14 cellular contexts compared by ENCODE assay signal in the genomic region with DNA sequence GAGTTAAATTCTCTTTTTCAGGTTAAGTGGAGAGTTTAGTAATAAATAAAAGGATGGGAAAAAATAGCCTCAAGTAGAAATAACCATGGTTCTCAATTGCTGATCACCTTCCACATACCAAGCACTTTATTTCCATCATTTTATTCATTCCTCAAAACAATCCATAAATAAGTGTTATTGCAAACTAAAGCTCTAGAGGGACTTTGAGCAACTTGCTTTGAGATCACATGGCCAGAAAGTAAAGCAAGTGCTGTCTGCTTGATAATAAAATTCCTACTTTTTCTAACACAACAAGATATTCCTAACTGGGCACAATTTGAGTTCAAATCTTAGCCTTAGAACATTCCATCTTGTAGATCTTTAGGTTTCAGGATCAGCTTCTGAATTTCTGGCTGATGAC.
A peak's percentile ranks its signal among the peaks of the same experiment; 100 is the strongest.
DNase-seq lines count a peak whose midpoint lies in the region; ATAC-seq and TF ChIP-seq lines count a peak whose summit lies in the region.
"Had no signal": no experiment of that assay in that cellular context is flagged by ENCODE, and none has a peak within 500 bp of the region (broad histone marks: within the 10 kb centered on the region; RNA-seq: fewer than 3 reads in every experiment).

No MANE protein-coding gene starts in this region.

- H3K9ac ChIP-seq in SK-N-SH (no peak overlapping the region), neural progenitor cell (no peak overlapping the region)

- H2AFZ ChIP-seq in SK-N-SH (ENCODE audit: low read depth): no peak overlapping the region
- H2AFZ ChIP-seq in neural progenitor cell (replicated peaks): no peak overlapping the region

- H3K27me3 ChIP-seq in SK-N-SH (ENCODE audit: insufficient read depth) (no peaks in the 10 kb centered on the region), neural progenitor cell (no peaks in the 10 kb centered on the region)

- TF ChIP-seq CTCF in SK-N-SH (IDR thresholded peaks at IDR 0.05) (no peak), choroid plexus epithelial cell (conservative IDR thresholded peaks at IDR 0.05; ENCODE audit: low read depth, low read length) (peak; percentile 36), fibroblast of villous mesenchyme (IDR thresholded peaks at IDR 0.05; ENCODE audit: insufficient read depth, low read depth, low read length) (peak; percentile 5), neural progenitor cell (IDR thresholded peaks at IDR 0.05) (no peak)

- H3K4me1 ChIP-seq in SK-N-SH (ENCODE audit: control insufficient read depth in 1 of 2, insufficient read depth in 2 of 2, low read depth in 1 of 2, low read length in 1 of 2) (no peaks in the 10 kb centered on the region; a peak in 1 of 4 replicates), neural progenitor cell (no peaks in the 10 kb centered on the region)
- H3K4me1 ChIP-seq: HAP-1 had no signal

- TF ChIP-seq RAD21 in SK-N-SH (IDR thresholded peaks at IDR 0.05; ENCODE audit: low read length): no peak

- DNase-seq in SK-N-SH: no peak
- peak; percentile 45 for DNase-seq in choroid plexus epithelial cell (ENCODE audit: low read depth)
- no peak for DNase-seq in fibroblast of villous mesenchyme (ENCODE audit: low read depth)
- DNase-seq in neural progenitor cell (ENCODE audit: low spot score): no peak
- DNase-seq in NCI-H1092 treated with DMSO at 0.1 percent for 48 hours (lab: John Stamatoyannopoulos, UW): no peak
- DNase-seq: COR-L47, NCI-H1436, NCI-H2081, NCI-H510A treated with DMSO at 0.1 percent for 48 hours, NCI-H82 had no signal

- H3K4me3 Mint-ChIP-seq in neural progenitor cell: no peak overlapping the region

- peaks cover 7% of the 10 kb centered on the region for H3F3A ChIP-seq in SK-N-SH (replicated peaks; ENCODE audit: insufficient read depth)
- no peaks in the 10 kb centered on the region for H3F3A ChIP-seq in neural progenitor cell (ENCODE audit: low read depth)

- H3K36me3 ChIP-seq in SK-N-SH (replicated peaks in 1 of 2; ENCODE audit: control insufficient read depth in 1 of 2, insufficient read depth in 2 of 2, low read length in 1 of 2) (no peaks in the 10 kb centered on the region), neural progenitor cell (no peaks in the 10 kb centered on the region)
- H3K36me3 ChIP-seq: HAP-1 had no signal

- H4K20me1 ChIP-seq in SK-N-SH (ENCODE audit: insufficient read depth): no peaks in the 10 kb centered on the region
- H4K20me1 ChIP-seq in neural progenitor cell (ENCODE audit: low read depth): no peaks in the 10 kb centered on the region

- CTCF ChIA-PET in SK-N-SH (lab: Yijun Ruan, JAX): interaction anchor here (3.9 kb wide), 1 partner anchor 13 kb away, joined by 19 read pairs; no protein-coding TSS in a partner anchor

- POLR2A ChIA-PET in SK-N-SH (lab: Yijun Ruan, JAX): no interaction called here

- H3K4me3 ChIP-seq in SK-N-SH (ENCODE audit: low read depth in 2 of 2, low read length in 1 of 2) (no peak overlapping the region), choroid plexus epithelial cell (ENCODE audit: low read depth, low read length) (no peak overlapping the region), fibroblast of villous mesenchyme (ENCODE audit: low read depth, low read length) (no peak overlapping the region), neural progenitor cell (no peak overlapping the region)
- H3K4me3 ChIP-seq: HAP-1 had no signal

- H3K27ac ChIP-seq in SK-N-SH (ENCODE audit: low read depth in 2 of 2, low read length in 1 of 2) (no peak overlapping the region), neural progenitor cell (no peak overlapping the region)

- no peaks in the 10 kb centered on the region for H3K36me3 Mint-ChIP-seq in neural progenitor cell

- H3K9me3 Mint-ChIP-seq in neural progenitor cell: no peaks in the 10 kb centered on the region

- no peaks in the 10 kb centered on the region for H3K79me2 ChIP-seq in SK-N-SH (ENCODE audit: insufficient read depth)
- H3K79me2 ChIP-seq in neural progenitor cell (ENCODE audit: low read depth): no peaks in the 10 kb centered on the region

- H3K9me2 ChIP-seq in SK-N-SH: no peaks in the 10 kb centered on the region

- 0 out of 3 replicates have a peak, but pooled peaks have one; percentile 33 for ATAC-seq in SK-N-SH treated with all-trans-retinoic acid at 6 μM for 48 hours
- ATAC-seq in GM19023 (IDR thresholded peaks at IDR 0.05; ENCODE audit: unreplicated experiment): no peak
- no peak for ATAC-seq in GM21390 (IDR thresholded peaks at IDR 0.05; ENCODE audit: unreplicated experiment)

- H3K4me2 ChIP-seq in SK-N-SH (no peak overlapping the region), neural progenitor cell (no peak overlapping the region)

- no peaks in the 10 kb centered on the region for H3K27me3 Mint-ChIP-seq in neural progenitor cell (ENCODE audit: insufficient read depth, low read depth)

- no peak overlapping the region for H3K27ac Mint-ChIP-seq in neural progenitor cell

- TF ChIP-seq EP300 in SK-N-SH (IDR thresholded peaks at IDR 0.05; ENCODE audit: borderline replicate concordance in 1 of 2, low read depth in 1 of 2, low read length in 1 of 2): no peak

- no peaks in the 10 kb centered on the region for H3K4me1 Mint-ChIP-seq in neural progenitor cell

- H3K9me3 ChIP-seq in SK-N-SH (no peaks in the 10 kb centered on the region), neural progenitor cell (ENCODE audit: low read depth) (no peaks in the 10 kb centered on the region)
- H3K9me3 ChIP-seq: HAP-1 had no signal

TF ChIP-seq in SK-N-SH treated with all-trans-retinoic acid at 6 μM for 48 hours, 23 proteins besides CTCF, POLR2A, EP300 and RAD21:
- TF ChIP-seq TCF4 (CRISPR knock-in tag; IDR thresholded peaks at IDR 0.05; ENCODE audit: borderline replicate concordance) (no peak), SNAI2 (CRISPR knock-in tag; IDR thresholded peaks at IDR 0.05) (no peak), ZNF70 (CRISPR knock-in tag; IDR thresholded peaks at IDR 0.05) (no peak), GLIS3 (CRISPR knock-in tag; IDR thresholded peaks at IDR 0.05) (no peak), RARB (CRISPR knock-in tag; IDR thresholded peaks at IDR 0.05) (no peak), TOX (CRISPR knock-in tag; IDR thresholded peaks at IDR 0.05; ENCODE audit: borderline replicate concordance) (no peak), OSR1 (CRISPR knock-in tag; IDR thresholded peaks at IDR 0.05) (no peak), CSDC2 (CRISPR knock-in tag; IDR thresholded peaks at IDR 0.05) (no peak), ESRRG (CRISPR knock-in tag; IDR thresholded peaks at IDR 0.05) (no peak), ZC3H10 (CRISPR knock-in tag; IDR thresholded peaks at IDR 0.05) (no peak)

TF ChIP-seq in SK-N-SH, 30 proteins besides CTCF, POLR2A, EP300 and RAD21:
- TF ChIP-seq IRF3 (IDR thresholded peaks at IDR 0.05; ENCODE audit: low read depth, low read length): no peak
- TF ChIP-seq, protein P1, sequence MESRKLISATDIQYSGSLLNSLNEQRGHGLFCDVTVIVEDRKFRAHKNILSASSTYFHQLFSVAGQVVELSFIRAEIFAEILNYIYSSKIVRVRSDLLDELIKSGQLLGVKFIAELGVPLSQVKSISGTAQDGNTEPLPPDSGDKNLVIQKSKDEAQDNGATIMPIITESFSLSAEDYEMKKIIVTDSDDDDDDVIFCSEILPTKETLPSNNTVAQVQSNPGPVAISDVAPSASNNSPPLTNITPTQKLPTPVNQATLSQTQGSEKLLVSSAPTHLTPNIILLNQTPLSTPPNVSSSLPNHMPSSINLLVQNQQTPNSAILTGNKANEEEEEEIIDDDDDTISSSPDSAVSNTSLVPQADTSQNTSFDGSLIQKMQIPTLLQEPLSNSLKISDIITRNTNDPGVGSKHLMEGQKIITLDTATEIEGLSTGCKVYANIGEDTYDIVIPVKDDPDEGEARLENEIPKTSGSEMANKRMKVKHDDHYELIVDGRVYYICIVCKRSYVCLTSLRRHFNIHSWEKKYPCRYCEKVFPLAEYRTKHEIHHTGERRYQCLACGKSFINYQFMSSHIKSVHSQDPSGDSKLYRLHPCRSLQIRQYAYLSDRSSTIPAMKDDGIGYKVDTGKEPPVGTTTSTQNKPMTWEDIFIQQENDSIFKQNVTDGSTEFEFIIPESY (IDR thresholded peaks at IDR 0.05; ENCODE audit: borderline replicate concordance, low read depth): no peak
- no peak for TF ChIP-seq NRF1 (IDR thresholded peaks at IDR 0.05; ENCODE audit: low read depth, low read length)
- TF ChIP-seq RFX5 (IDR thresholded peaks at IDR 0.05; ENCODE audit: low read length): no peak
- TF ChIP-seq MEF2A (IDR thresholded peaks at IDR 0.05; ENCODE audit: borderline replicate concordance, low read depth): no peak
- no peak for TF ChIP-seq USF2 (IDR thresholded peaks at IDR 0.05; ENCODE audit: borderline replicate concordance, low read depth, low read length)
- no peak for TF ChIP-seq FOXJ3 (CRISPR knock-in tag; IDR thresholded peaks at IDR 0.05)

Comparison
In these comparisons a context has a peak if more than half of its experiments do, and no peak if none do; other contexts are left out.
1. CTCF ChIP-seq: peak in choroid plexus epithelial cell (single experiment) and fibroblast of villous mesenchyme (single experiment); none in SK-N-SH (single experiment) and neural progenitor cell (single experiment).